In the genomic region with DNA sequence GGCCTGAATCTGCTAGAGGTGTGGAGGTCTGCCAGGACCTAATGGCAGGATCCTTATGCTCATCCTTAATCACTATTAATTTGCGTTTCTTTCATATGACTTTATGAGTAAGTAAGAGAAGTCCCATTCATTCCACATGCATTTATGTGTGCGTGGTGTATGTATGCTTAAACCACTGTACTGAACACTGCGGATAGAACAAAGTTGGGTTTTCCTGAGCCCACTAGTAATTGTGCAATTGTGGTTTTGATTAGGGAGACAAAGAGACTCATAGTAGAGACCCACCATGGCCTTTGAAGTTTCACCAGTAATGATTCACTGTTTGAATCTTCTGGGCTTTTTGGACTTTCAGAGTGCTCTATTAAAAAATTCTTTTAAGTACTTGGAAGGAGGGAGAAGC, we compare ENCODE assay signal across 26 cellular contexts.
DNase-seq lines count a peak whose midpoint lies in the region; ATAC-seq and TF ChIP-seq lines count a peak whose summit lies in the region.
"Had no signal": no experiment of that assay in that cellular context is flagged by ENCODE, and none has a peak within 500 bp of the region (broad histone marks: within the 10 kb centered on the region; RNA-seq: fewer than 3 reads in every experiment).

No MANE protein-coding gene starts in this region.

- TF ChIP-seq POLR2A in uterus (IDR thresholded peaks at IDR 0.05): no peak

- H3K27ac ChIP-seq in fibroblast of lung (ENCODE audit: insufficient read depth, low read length) (peak overlapping the region; percentile 79), uterus (no peak overlapping the region)
- H3K27ac ChIP-seq: epithelial cell of prostate, gastroesophageal sphincter, parathyroid adenoma, SJSA1 had no signal

- H3K36me3 Mint-ChIP-seq in activated T-cell treated with anti-CD3 and anti-CD28 coated beads, Interleukin-2, amount 50 U/mL, for 4 hours (ENCODE audit: insufficient read depth): no peaks in the 10 kb centered on the region
- no peaks in the 10 kb centered on the region for H3K36me3 Mint-ChIP-seq in stimulated activated effector memory CD8-positive, alpha-beta T cell treated with anti-CD3 and anti-CD28 coated beads, Interleukin-12 subunit alpha, Interleukin-12 subunit beta, amount 100 ng/mL, for 72 hours
- no peaks in the 10 kb centered on the region for H3K36me3 Mint-ChIP-seq in type B pancreatic cell
- H3K36me3 Mint-ChIP-seq: activated naive CD4-positive, alpha-beta T cell treated with anti-CD3 and anti-CD28 coated beads, Interleukin-2, amount 50 U/mL, for 72 hours; mesothelial cell of epicardium had no signal

- TF ChIP-seq CTCF in fibroblast of lung (conservative IDR thresholded peaks at IDR 0.05 in 1 of 2, IDR thresholded peaks at IDR 0.05 in 1 of 2; ENCODE audit: low read depth in 1 of 2, low read length in 2 of 2) (no peak), type B pancreatic cell (conservative IDR thresholded peaks at IDR 0.05) (no peak), uterus (IDR thresholded peaks at IDR 0.05) (no peak)

- no peak overlapping the region for H3K9ac ChIP-seq in fibroblast of lung (ENCODE audit: insufficient read depth, low read length)
- H3K9ac ChIP-seq: parathyroid adenoma had no signal

- H3K79me2 ChIP-seq in fibroblast of lung (ENCODE audit: control insufficient read depth, insufficient read depth, low read length): no peaks in the 10 kb centered on the region
- H3K79me2 ChIP-seq: parathyroid adenoma had no signal

- H3K4me3 ChIP-seq in fibroblast of lung (replicated peaks in 1 of 4; ENCODE audit: control extremely low read depth in 1 of 4, insufficient read depth in 1 of 4, low read depth in 3 of 4, low read length in 4 of 4): no peak overlapping the region
- no peak overlapping the region for H3K4me3 ChIP-seq in uterus
- H3K4me3 ChIP-seq: gastroesophageal sphincter, SJSA1 had no signal

- no peaks in the 10 kb centered on the region for H3K9me3 Mint-ChIP-seq in activated T-cell treated with anti-CD3 and anti-CD28 coated beads, Interleukin-2, amount 50 U/mL, for 4 hours
- no peaks in the 10 kb centered on the region for H3K9me3 Mint-ChIP-seq in stimulated activated effector memory CD8-positive, alpha-beta T cell treated with anti-CD3 and anti-CD28 coated beads, Interleukin-12 subunit alpha, Interleukin-12 subunit beta, amount 100 ng/mL, for 72 hours
- H3K9me3 Mint-ChIP-seq in type B pancreatic cell: peaks cover 9% of the 10 kb centered on the region

- H3K4me3 Mint-ChIP-seq in activated T-cell treated with anti-CD3 and anti-CD28 coated beads, Interleukin-2, amount 50 U/mL, for 4 hours: no peak overlapping the region
- no peak overlapping the region for H3K4me3 Mint-ChIP-seq in stimulated activated effector memory CD8-positive, alpha-beta T cell treated with anti-CD3 and anti-CD28 coated beads, Interleukin-12 subunit alpha, Interleukin-12 subunit beta, amount 100 ng/mL, for 72 hours
- no peak overlapping the region for H3K4me3 Mint-ChIP-seq in type B pancreatic cell
- H3K4me3 Mint-ChIP-seq: mesothelial cell of epicardium, nephron had no signal

- no peak overlapping the region for H3K4me2 ChIP-seq in fibroblast of lung (ENCODE audit: extremely low read depth, insufficient read depth, low read length)

- H3K27me3 ChIP-seq in fibroblast of lung (ENCODE audit: control insufficient read depth, insufficient read depth, low read length) (no peaks in the 10 kb centered on the region), uterus (no peaks in the 10 kb centered on the region)
- H3K27me3 ChIP-seq: BE2C, gastroesophageal sphincter, SJSA1 had no signal

- peak; percentile 51 to 72 for ATAC-seq in activated T-cell treated with anti-CD3 and anti-CD28 coated beads, Interleukin-2, amount 50 U/mL, for 4 hours
- peak; percentile 57 for ATAC-seq in stimulated activated effector memory CD8-positive, alpha-beta T cell treated with anti-CD3 and anti-CD28 coated beads, Interleukin-12 subunit alpha, Interleukin-12 subunit beta, amount 100 ng/mL, for 72 hours
- ATAC-seq: gastroesophageal sphincter, left ventricle myocardium superior, right cardiac atrium had no signal

- H3K9me3 ChIP-seq in fibroblast of lung (ENCODE audit: control insufficient read depth, insufficient read depth, low read depth, low read length) (no peaks in the 10 kb centered on the region), uterus (no peaks in the 10 kb centered on the region)
- H3K9me3 ChIP-seq: BE2C, gastroesophageal sphincter, SJSA1 had no signal

- H4K20me1 ChIP-seq in fibroblast of lung (ENCODE audit: control insufficient read depth, extremely low read depth, insufficient read depth, low read length): no peaks in the 10 kb centered on the region

- no peaks in the 10 kb centered on the region for H3K36me3 ChIP-seq in fibroblast of lung (ENCODE audit: control insufficient read depth, insufficient read depth, low read length)
- H3K36me3 ChIP-seq in uterus: no peaks in the 10 kb centered on the region
- H3K36me3 ChIP-seq: BE2C, gastroesophageal sphincter, SJSA1 had no signal

- H3K27ac Mint-ChIP-seq in stimulated activated effector memory CD8-positive, alpha-beta T cell treated with anti-CD3 and anti-CD28 coated beads, Interleukin-12 subunit alpha, Interleukin-12 subunit beta, amount 100 ng/mL, for 72 hours: no peak overlapping the region
- no peak overlapping the region for H3K27ac Mint-ChIP-seq in type B pancreatic cell
- H3K27ac Mint-ChIP-seq: activated naive CD4-positive, alpha-beta T cell treated with anti-CD3 and anti-CD28 coated beads, Interleukin-2, amount 50 U/mL, for 72 hours; mesothelial cell of epicardium; nephron had no signal

- H2AFZ ChIP-seq in fibroblast of lung (ENCODE audit: low read length): no peak overlapping the region
- H2AFZ ChIP-seq: parathyroid adenoma had no signal

- peaks cover 5% of the 10 kb centered on the region for H3K4me1 Mint-ChIP-seq in activated T-cell treated with anti-CD3 and anti-CD28 coated beads, Interleukin-2, amount 50 U/mL, for 4 hours (ENCODE audit: low read depth)
- H3K4me1 Mint-ChIP-seq in stimulated activated effector memory CD8-positive, alpha-beta T cell treated with anti-CD3 and anti-CD28 coated beads, Interleukin-12 subunit alpha, Interleukin-12 subunit beta, amount 100 ng/mL, for 72 hours: peaks cover 13% of the 10 kb centered on the region
- no peaks in the 10 kb centered on the region for H3K4me1 Mint-ChIP-seq in type B pancreatic cell (ENCODE audit: unreplicated experiment)
- H3K4me1 Mint-ChIP-seq: mesothelial cell of epicardium, nephron had no signal

- no peaks in the 10 kb centered on the region for H3K27me3 Mint-ChIP-seq in activated T-cell treated with anti-CD3 and anti-CD28 coated beads, Interleukin-2, amount 50 U/mL, for 4 hours (ENCODE audit: low read depth)
- H3K27me3 Mint-ChIP-seq in type B pancreatic cell: no peaks in the 10 kb centered on the region

- peaks cover 8% of the 10 kb centered on the region for H3K4me1 ChIP-seq in fibroblast of lung (ENCODE audit: control insufficient read depth, extremely low read depth, insufficient read depth, low read length)
- H3K4me1 ChIP-seq in uterus: no peaks in the 10 kb centered on the region
- H3K4me1 ChIP-seq: BE2C, gastroesophageal sphincter, parathyroid adenoma had no signal

- intact Hi-C loops in uterus (cut with DNase I; ENCODE audit: low total_unique reads): no loop called here

- no peak for DNase-seq in activated T-cell treated with anti-CD3 and anti-CD28 coated beads, Interleukin-2, amount 50 U/mL, for 4 hours
- no peak for DNase-seq in activated T-cell treated with anti-CD3 and anti-CD28 coated beads for 4 hours
- peak; percentile 70 for DNase-seq in LHCN-M2 (ENCODE audit: low read depth)
- DNase-seq in fibroblast of lung (ENCODE audit: low read depth in 2 of 2): peak; percentile 17 to 67
- DNase-seq in stimulated activated effector memory CD8-positive, alpha-beta T cell treated with anti-CD3 and anti-CD28 coated beads, Interleukin-12 subunit alpha, Interleukin-12 subunit beta, amount 100 ng/mL, for 72 hours (ENCODE audit: low spot score in 2 of 2): no peak
- no peak for DNase-seq in type B pancreatic cell (ENCODE audit: extremely low spot score, unreplicated experiment)
- no peak for DNase-seq in uterus
- DNase-seq in stimulated activated CD4-positive, alpha-beta T cell treated with anti-CD3 and anti-CD28 coated beads, Interleukin-12 subunit alpha, Interleukin-12 subunit beta, amount 100 ng/mL, for 4 hours: no peak
- DNase-seq: activated CD4-positive, alpha-beta T cell treated with anti-CD3 and anti-CD28 coated beads for 1 hour; BE2C; COR-L47; DMS79; H7; hypothalamus; left ventricle myocardium superior; NCI-H1105; NCI-H1930; NCI-H526 treated with DMSO at 0.1 percent for 48 hours; right cardiac atrium had no signal

Comparison
In these comparisons a context has a peak if more than half of its experiments do, and no peak if none do; other contexts are left out.
1. DNase-seq: peak in LHCN-M2 (single experiment) and fibroblast of lung (2 of 2); none in activated T-cell treated with anti-CD3 and anti-CD28 coated beads, Interleukin-2, amount 50 U/mL, for 4 hours (single experiment), activated T-cell treated with anti-CD3 and anti-CD28 coated beads for 4 hours (single experiment), stimulated activated effector memory CD8-positive, alpha-beta T cell treated with anti-CD3 and anti-CD28 coated beads, Interleukin-12 subunit alpha, Interleukin-12 subunit beta, amount 100 ng/mL, for 72 hours (0 of 2), type B pancreatic cell (single experiment), uterus (0 of 2) and stimulated activated CD4-positive, alpha-beta T cell treated with anti-CD3 and anti-CD28 coated beads, Interleukin-12 subunit alpha, Interleukin-12 subunit beta, amount 100 ng/mL, for 4 hours (single experiment).